In the genomic region with DNA sequence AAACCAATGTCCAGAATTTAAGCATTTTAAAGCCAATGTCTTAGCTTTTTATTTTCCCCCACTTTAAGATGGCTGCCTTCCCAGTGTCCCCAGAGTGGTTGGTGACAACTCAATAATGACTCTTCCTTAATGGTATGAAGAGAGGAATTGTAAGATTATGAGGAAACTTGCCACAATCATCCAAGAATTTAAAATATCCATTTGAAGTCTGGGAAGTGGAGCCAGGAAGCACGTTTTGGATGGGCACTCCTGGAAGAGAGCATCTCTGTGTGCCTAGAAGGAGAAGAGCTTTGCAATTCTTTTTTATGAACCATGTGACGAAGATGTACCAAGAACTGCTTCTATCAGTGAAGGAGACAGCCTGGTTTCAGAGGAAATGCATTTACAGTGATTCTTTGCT, we compare ENCODE assay signal across 17 cellular contexts. TPM values are rescaled to one million over a fixed set of nuclear protein-coding genes. Genes with fewer than 3 reads are reported as not detected.
"Had no signal": no experiment of that assay in that cellular context is flagged by ENCODE, and none has a peak within 500 bp of the region (broad histone marks: within the 10 kb centered on the region; RNA-seq: fewer than 3 reads in every experiment).

No MANE protein-coding gene starts in this region.

- H3K4me3 ChIP-seq: ovary, psoas muscle, thoracic aorta had no signal

- H3K27me3 ChIP-seq: ovary had no signal

- H3K36me3 ChIP-seq: ovary, thoracic aorta had no signal

- DNase-seq: activated B cell treated with CpG ODN at 0.5 μM for 24 hours; activated CD4-positive, alpha-beta memory T cell treated with anti-CD3 and anti-CD28 coated beads for 36 hours; activated CD4-positive, alpha-beta T cell treated with anti-CD3 and anti-CD28 coated beads for 4 hours; activated CD8-positive, alpha-beta memory T cell treated with anti-CD3 and anti-CD28 coated beads, Interleukin-2, amount 10 ng/mL, durations not matched to agents 7 days and 5 days; amniotic stem cell; foreskin melanocyte; head of caudate nucleus; mesenchymal stem cell; naive thymus-derived CD4-positive, alpha-beta T cell; ovary; psoas muscle; right cardiac atrium; stimulated activated CD4-positive, alpha-beta T cell treated with anti-CD3 and anti-CD28 coated beads, Interleukin-4, amount 100 ng/mL, for 4 hours had no signal

- H3K9me3 ChIP-seq: ovary, psoas muscle, thoracic aorta had no signal

- ATAC-seq: activated CD8-positive, alpha-beta memory T cell treated with anti-CD3 and anti-CD28 coated beads, Interleukin-2, amount 10 ng/mL, durations not matched to agents 7 days and 5 days; naive thymus-derived CD4-positive, alpha-beta T cell; psoas muscle; stimulated activated memory B cell treated with anti-CD40 and anti-IgM and Interleukin-4, amounts not matched to agents 10 μg/mL and 1 μg/mL and 100 μg/mL, for 72 hours had no signal

- H3K27ac ChIP-seq: ovary, psoas muscle, thoracic aorta had no signal

- H3K4me1 ChIP-seq: psoas muscle had no signal

RNA-seq across cellular contexts. Expression of a gene that starts 11.3 kb away (rescaled TPM):
- total RNA-seq: activated B cell treated with CpG ODN at 0.5 μM for 24 hours; activated CD4-positive, alpha-beta memory T cell treated with anti-CD3 and anti-CD28 coated beads for 36 hours; activated CD8-positive, alpha-beta memory T cell treated with anti-CD3 and anti-CD28 coated beads, Interleukin-2, amount 10 ng/mL, durations not matched to agents 7 days and 5 days; lower leg skin; naive thymus-derived CD4-positive, alpha-beta T cell; ureter had no signal
- polyA plus RNA-seq: naive thymus-derived CD4-positive, alpha-beta T cell had no signal
